In genomic region chr4:87856816-87857215, GRCh38 we compare ENCODE assay signal across 1 cellular context.
TF ChIP-seq lines count a peak whose summit lies in the region.

No MANE protein-coding gene starts in this region.

TF ChIP-seq in HepG2, 621 proteins besides CTCF, POLR2A, EP300 and RAD21:
- TF ChIP-seq ZBTB34 (CRISPR knock-in tag; IDR thresholded peaks at IDR 0.05), result no peak
- no peak for TF ChIP-seq HBP1 (CRISPR knock-in tag; IDR thresholded peaks at IDR 0.05; ENCODE audit: low read depth)
- TF ChIP-seq ZSCAN9 (CRISPR knock-in tag; IDR thresholded peaks at IDR 0.05; ENCODE audit: borderline replicate concordance), result no peak
- TF ChIP-seq BRF2 (CRISPR knock-in tag; IDR thresholded peaks at IDR 0.05), result no peak
- TF ChIP-seq ZC3H4 (CRISPR knock-in tag; IDR thresholded peaks at IDR 0.05; ENCODE audit: borderline replicate concordance), result no peak
- TF ChIP-seq ZNF619 (CRISPR knock-in tag; IDR thresholded peaks at IDR 0.05), result no peak
- no peak for TF ChIP-seq ZNF256 (CRISPR knock-in tag; conservative IDR thresholded peaks at IDR 0.05)
